Comparison of ENCODE assay signal across 1 cellular context in the genomic region with DNA sequence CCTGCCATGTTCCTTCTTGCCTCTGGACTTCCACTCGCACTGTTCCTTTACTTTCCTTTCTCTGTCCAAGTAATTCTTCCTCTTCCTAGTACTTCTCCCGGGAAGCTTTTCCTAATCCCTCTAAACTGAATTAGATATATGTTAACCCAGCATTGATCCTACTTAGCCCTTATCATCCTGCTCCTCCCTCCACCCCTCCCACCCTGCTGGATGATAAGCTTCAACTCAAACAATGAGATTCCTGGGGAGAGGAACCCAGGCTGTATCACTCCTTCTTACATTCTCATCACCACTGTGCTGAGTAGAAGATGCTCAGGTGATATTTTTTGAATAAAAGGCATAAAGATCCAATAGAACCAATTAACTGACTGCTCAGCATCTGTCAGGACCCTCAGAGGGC.
TF ChIP-seq lines count a peak whose summit lies in the region.

No MANE protein-coding gene starts in this region.

TF ChIP-seq in HepG2, 621 proteins besides CTCF, POLR2A, EP300 and RAD21:
- TF ChIP-seq SP5 (CRISPR knock-in tag; IDR thresholded peaks at IDR 0.05; ENCODE audit: borderline replicate concordance, low read depth): 0 out of 2 replicates have a peak, but pooled peaks have one; percentile 27
- TF ChIP-seq SRSF9 (IDR thresholded peaks at IDR 0.05; ENCODE audit: borderline replicate concordance, insufficient read depth, low read depth, low read length, poor library complexity, severe bottlenecking): no peak
